8 cellular contexts compared by ENCODE assay signal in the genomic region with DNA sequence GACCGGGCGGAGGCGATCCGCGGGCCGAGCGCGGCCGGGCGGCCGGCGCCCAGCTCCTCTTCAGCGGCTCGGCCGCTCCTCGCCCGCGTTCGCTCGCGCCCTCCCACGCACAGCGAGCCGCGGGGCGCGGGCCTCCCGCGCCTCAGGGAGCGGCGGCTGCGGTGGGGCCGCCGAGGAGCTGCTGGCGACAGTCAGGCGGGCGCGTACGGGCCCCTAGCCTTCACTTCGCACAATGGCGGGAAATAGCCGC. TPM values are rescaled to one million over a fixed set of nuclear protein-coding genes. Genes with fewer than 3 reads are reported as not detected.
DNase-seq lines count a peak whose midpoint lies in the region; ATAC-seq and TF ChIP-seq lines count a peak whose summit lies in the region.

A gene with protein sequence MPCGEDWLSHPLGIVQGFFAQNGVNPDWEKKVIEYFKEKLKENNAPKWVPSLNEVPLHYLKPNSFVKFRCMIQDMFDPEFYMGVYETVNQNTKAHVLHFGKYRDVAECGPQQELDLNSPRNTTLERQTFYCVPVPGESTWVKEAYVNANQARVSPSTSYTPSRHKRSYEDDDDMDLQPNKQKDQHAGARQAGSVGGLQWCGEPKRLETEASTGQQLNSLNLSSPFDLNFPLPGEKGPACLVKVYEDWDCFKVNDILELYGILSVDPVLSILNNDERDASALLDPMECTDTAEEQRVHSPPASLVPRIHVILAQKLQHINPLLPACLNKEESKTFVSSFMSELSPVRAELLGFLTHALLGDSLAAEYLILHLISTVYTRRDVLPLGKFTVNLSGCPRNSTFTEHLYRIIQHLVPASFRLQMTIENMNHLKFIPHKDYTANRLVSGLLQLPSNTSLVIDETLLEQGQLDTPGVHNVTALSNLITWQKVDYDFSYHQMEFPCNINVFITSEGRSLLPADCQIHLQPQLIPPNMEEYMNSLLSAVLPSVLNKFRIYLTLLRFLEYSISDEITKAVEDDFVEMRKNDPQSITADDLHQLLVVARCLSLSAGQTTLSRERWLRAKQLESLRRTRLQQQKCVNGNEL (minus strand): TSS at position 234 of the 250 bp plus-strand sequence. CDS start 259 bp downstream, outside the sequence.

- peak; percentile 28 for ATAC-seq in HG02798 (IDR thresholded peaks at IDR 0.05; ENCODE audit: poor library complexity, unreplicated experiment)

- peaks cover 17% of the 10 kb centered on the region for H3K4me1 ChIP-seq in hepatocyte (ENCODE audit: insufficient read depth)

- no peaks in the 10 kb centered on the region for H3K27me3 ChIP-seq in hepatocyte

- WGBS in hepatocyte (ENCODE audit: low lambda C conversion rate, missing lambda C conversion rate): under 1% methylated on average over 42 of the region's 42 CpGs

- no peaks in the 10 kb centered on the region for H3K9me3 Mint-ChIP-seq in activated naive CD8-positive, alpha-beta T cell treated with anti-CD3 and anti-CD28 coated beads for 36 hours

- H4K20me1 ChIP-seq in hepatocyte (ENCODE audit: insufficient read depth, poor library complexity, severe bottlenecking): peaks cover 38% of the 10 kb centered on the region

- H3K4me3 ChIP-seq in GM12864 (ENCODE audit: low read depth, low read length): peak within 1 kb of the TSS; percentile 93
- H3K4me3 ChIP-seq in hepatocyte: peak within 1 kb of the TSS; percentile 37
- peak within 1 kb of the TSS; percentile 56 to 94 (median 81) for H3K4me3 ChIP-seq in skin epidermis

- H3K9me3 ChIP-seq in hepatocyte (ENCODE audit: low read depth): no peaks in the 10 kb centered on the region

- H3K27ac Mint-ChIP-seq in activated naive CD8-positive, alpha-beta T cell treated with anti-CD3 and anti-CD28 coated beads for 36 hours: peak within 1 kb of the TSS; percentile 86

- H2AFZ ChIP-seq in hepatocyte: peak within 1 kb of the TSS; percentile 80

- H3K27ac ChIP-seq in hepatocyte (peak within 1 kb of the TSS; percentile 85), skin epidermis (peak within 1 kb of the TSS; percentile 68 to 96 (median 90))

- peaks cover 30% of the 10 kb centered on the region for H3K4me1 Mint-ChIP-seq in activated naive CD8-positive, alpha-beta T cell treated with anti-CD3 and anti-CD28 coated beads for 36 hours

- H3K36me3 ChIP-seq in hepatocyte (replicated peaks; ENCODE audit: insufficient read depth, low read depth): no peaks in the 10 kb centered on the region

- no peak for TF ChIP-seq CTCF in GM12864 (IDR thresholded peaks at IDR 0.05; ENCODE audit: low read depth, low read length, missing control alignments)
- TF ChIP-seq CTCF in hepatocyte (IDR thresholded peaks at IDR 0.05; ENCODE audit: poor library complexity): no peak

- peaks cover 50% of the 10 kb centered on the region for H3K79me2 ChIP-seq in hepatocyte

- peak within 1 kb of the TSS; percentile 82 for H3K4me3 Mint-ChIP-seq in activated naive CD8-positive, alpha-beta T cell treated with anti-CD3 and anti-CD28 coated beads for 36 hours

- DNase-seq in GM12864 (ENCODE audit: low read depth): no peak
- no peak for DNase-seq in activated naive CD8-positive, alpha-beta T cell treated with anti-CD3 and anti-CD28 coated beads for 36 hours
- DNase-seq in hepatocyte (ENCODE audit: low spot score): no peak
- no peak for DNase-seq in dedifferentiated amniotic fluid mesenchymal stem cell (ENCODE audit: extremely low spot score)
- DNase-seq in MV-4-11 (lab: John Stamatoyannopoulos, UW): no peak
- no peak for DNase-seq in GF-D8 (lab: John Stamatoyannopoulos, UW)

- H3K9me2 ChIP-seq in hepatocyte (replicated peaks; ENCODE audit: insufficient read depth): no peaks in the 10 kb centered on the region

- H3K4me2 ChIP-seq in hepatocyte: peak within 1 kb of the TSS; percentile 93

- no peaks in the 10 kb centered on the region for H3K27me3 Mint-ChIP-seq in activated naive CD8-positive, alpha-beta T cell treated with anti-CD3 and anti-CD28 coated beads for 36 hours

- H3K36me3 Mint-ChIP-seq in activated naive CD8-positive, alpha-beta T cell treated with anti-CD3 and anti-CD28 coated beads for 36 hours: peaks cover 9% of the 10 kb centered on the region

RNA-seq across cellular contexts. Expression of the gene that starts here (rescaled TPM):
- total RNA-seq in activated naive CD8-positive, alpha-beta T cell treated with anti-CD3 and anti-CD28 coated beads for 36 hours: 100 to 1,000 TPM; 120 to 121 TPM
- total RNA-seq in hepatocyte: 36.1 and 45.3 TPM in 2 replicates
- polyA plus RNA-seq in hepatocyte: 25.3 and 33.8 TPM in 2 replicates

Comparison
In these comparisons a context has a peak if more than half of its experiments do, and no peak if none do; other contexts are left out.
1. H3K4me3 ChIP-seq: peak in every context shown above with its lines; median percentile 93 in GM12864; 81 in skin epidermis; 37 in hepatocyte.